In the genomic region with DNA sequence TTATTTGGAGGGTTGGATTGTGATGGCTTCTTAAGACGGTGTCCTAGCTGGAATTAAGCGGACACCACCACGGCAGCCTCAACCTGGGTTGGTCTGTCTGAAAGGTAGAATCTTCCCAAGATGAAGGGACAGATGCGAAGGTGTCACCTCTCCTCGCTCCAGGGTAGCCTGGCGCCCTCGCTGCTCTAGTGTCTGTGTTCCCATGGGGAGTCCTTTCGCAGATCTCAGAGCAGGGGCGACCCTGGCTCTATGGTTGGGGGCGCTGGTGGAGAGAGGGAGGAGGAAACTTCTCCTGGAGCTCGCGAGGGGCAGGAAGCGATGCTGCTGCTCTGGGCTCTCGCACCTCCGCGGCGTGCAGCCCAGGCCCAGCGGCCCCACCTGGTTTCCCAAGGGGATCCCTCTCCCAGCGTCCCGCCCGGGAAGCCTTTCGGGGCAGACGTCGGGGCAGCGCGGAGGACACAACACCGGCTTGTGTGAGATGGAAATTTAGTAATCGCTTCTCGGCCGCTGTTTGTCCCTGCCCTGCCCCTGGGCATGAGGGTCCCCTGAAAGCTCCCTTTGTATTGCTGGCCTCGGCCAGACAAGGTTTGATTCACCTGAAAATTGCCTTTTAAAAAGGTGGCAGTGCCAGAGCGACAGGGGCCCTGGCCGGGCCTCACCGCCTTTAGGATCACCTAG, we compare ENCODE assay signal across 8 cellular contexts. TPM values are rescaled to one million over a fixed set of nuclear protein-coding genes. Genes with fewer than 3 reads are reported as not detected.
DNase-seq lines count a peak whose midpoint lies in the region; ATAC-seq and TF ChIP-seq lines count a peak whose summit lies in the region.

No MANE protein-coding gene starts in this region.

- H3K36me3 Mint-ChIP-seq in osteocyte (ENCODE audit: unreplicated experiment) = no peaks in the 10 kb centered on the region
- peaks cover 0 to 4% (median 3%) of the 10 kb centered on the region in 3 donors for H3K36me3 Mint-ChIP-seq in immature natural killer cell

- no peak for TF ChIP-seq CTCF in osteocyte (IDR thresholded peaks at IDR 0.05)

- H3K4me1 Mint-ChIP-seq in osteocyte (ENCODE audit: unreplicated experiment) = peaks cover 32% of the 10 kb centered on the region
- peaks cover 0 to 5% of the 10 kb centered on the region in 2 donors for H3K4me1 Mint-ChIP-seq in immature natural killer cell

- H3K27ac Mint-ChIP-seq in osteocyte (ENCODE audit: unreplicated experiment) (no peak overlapping the region), immature natural killer cell (no peak overlapping the region)

- no peak overlapping the region for H3K27ac ChIP-seq in ectodermal cell (ENCODE audit: insufficient read depth, low read depth, low read length, poor library complexity, severe bottlenecking)

- H3K4me3 Mint-ChIP-seq in osteocyte (ENCODE audit: unreplicated experiment) (peak overlapping the region; percentile 84), immature natural killer cell (no peak overlapping the region)

- no peaks in the 10 kb centered on the region for H3K36me3 ChIP-seq in ectodermal cell (ENCODE audit: control insufficient read depth, insufficient read depth, low read length)

- peak; percentile 56 for DNase-seq in activated CD8-positive, alpha-beta memory T cell treated with anti-CD3 and anti-CD28 coated beads for 24 hours
- DNase-seq in activated CD8-positive, alpha-beta memory T cell treated with anti-CD3 and anti-CD28 coated beads, Interleukin-2, amount 50 U/mL, for 4 hours = no peak
- DNase-seq in osteocyte (ENCODE audit: extremely low spot score, unreplicated experiment) (no peak), NK-92 (lab: John Stamatoyannopoulos, UW; ENCODE audit: unreplicated experiment) (no peak), NCI-H510A treated with DMSO at 0.1 percent for 48 hours (lab: John Stamatoyannopoulos, UW) (no peak), immature natural killer cell (no peak)

- H3K27me3 Mint-ChIP-seq in osteocyte (ENCODE audit: unreplicated experiment) = peaks cover 78% of the 10 kb centered on the region
- peaks cover 9 to 28% (median 20%) of the 10 kb centered on the region in 3 donors for H3K27me3 Mint-ChIP-seq in immature natural killer cell (ENCODE audit: low read depth in 3 of 3)

- WGBS in ectodermal cell, 2 experiments = 2 to 3% methylated on average over 34 of the region's 34 CpGs

- ATAC-seq in HG03442 (IDR thresholded peaks at IDR 0.05; ENCODE audit: unreplicated experiment) = peak; percentile 2

- H3K4me3 ChIP-seq in ectodermal cell (ENCODE audit: insufficient read depth, low read depth, low read length) = peak overlapping the region; percentile 57

- H3K9me3 Mint-ChIP-seq in osteocyte (ENCODE audit: unreplicated experiment) (no peaks in the 10 kb centered on the region), immature natural killer cell (peaks cover 0 to 7% (median under 1%) of the 10 kb centered on the region in 6 donors)

- H3K9me3 ChIP-seq in ectodermal cell (ENCODE audit: control insufficient read depth, low read length) = no peaks in the 10 kb centered on the region

- H3K27me3 ChIP-seq in ectodermal cell (ENCODE audit: control insufficient read depth, insufficient read depth, low read length, poor library complexity, severe bottlenecking) = peaks cover 62% of the 10 kb centered on the region

- H3K4me1 ChIP-seq in ectodermal cell (ENCODE audit: control insufficient read depth, insufficient read depth, low read length) = peaks cover 16% of the 10 kb centered on the region

RNA-seq across cellular contexts. Expression of a gene that starts 1.8 kb away (rescaled TPM):
- polyA plus RNA-seq in ectodermal cell (2013, experiment 1 of 4) = 17.3 TPM
- 16.8 TPM for polyA plus RNA-seq in ectodermal cell (2013, experiment 2 of 4)
- 18.4 TPM for polyA plus RNA-seq in ectodermal cell (2013, experiment 3 of 4)
- polyA plus RNA-seq in ectodermal cell (2013, experiment 4 of 4) = 21.6 TPM
- total RNA-seq in osteocyte = 4.0 and 4.5 TPM in 2 replicates
- not detected for polyA plus RNA-seq in immature natural killer cell
